In the genomic region with DNA sequence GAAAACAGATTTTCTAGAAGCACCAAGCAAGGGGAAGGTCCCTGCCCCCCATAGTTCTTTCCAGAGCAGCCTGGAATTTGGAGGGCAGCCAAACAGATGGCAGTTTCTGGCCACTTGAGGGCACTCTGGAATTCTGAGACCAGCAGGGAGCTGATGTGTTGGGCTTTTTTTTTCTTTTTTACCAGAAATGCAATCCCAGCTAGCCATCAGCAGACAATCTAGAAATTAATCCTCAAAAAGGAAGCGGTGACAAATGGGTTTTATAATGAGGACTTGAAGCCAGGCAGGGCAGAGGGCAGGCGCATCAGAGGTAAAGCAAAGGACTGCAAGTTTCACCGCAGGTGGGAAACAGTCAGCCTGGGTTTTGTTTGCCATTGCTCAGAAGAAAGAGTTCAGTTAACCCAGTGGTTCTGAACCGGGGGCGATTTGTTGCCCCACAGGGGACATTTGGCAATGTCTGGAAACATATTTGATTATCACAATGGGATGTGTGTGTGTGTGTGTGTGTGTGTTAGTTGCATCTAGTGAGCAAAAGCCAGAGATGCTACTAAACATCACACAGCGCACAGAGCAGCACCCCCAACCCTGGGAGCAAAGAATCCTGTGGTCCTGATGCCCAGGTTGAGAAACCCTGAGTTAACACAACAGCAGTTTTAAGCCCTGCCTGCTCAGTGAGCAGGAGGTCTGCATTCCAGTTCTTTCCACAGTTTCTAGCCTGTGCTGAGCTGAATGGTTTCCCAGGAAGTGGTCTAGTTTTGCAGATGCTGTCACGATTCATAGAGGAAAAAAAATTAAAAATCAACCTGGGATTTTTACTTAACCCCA, we compare ENCODE assay signal across 1 cellular context.
TF ChIP-seq lines count a peak whose summit lies in the region.

No MANE protein-coding gene starts in this region.

TF ChIP-seq in HEK293, 187 proteins besides CTCF, POLR2A, EP300 and RAD21 (continued from another document and continues in another):
- TF ChIP-seq AEBP2 (tag by site-specific recombination; IDR thresholded peaks at IDR 0.05; ENCODE audit: borderline replicate concordance) = no peak
- no peak for TF ChIP-seq ZNF626 (tag by site-specific recombination; IDR thresholded peaks at IDR 0.05)
- no peak for TF ChIP-seq ZNF214 (tag by site-specific recombination; IDR thresholded peaks at IDR 0.05; ENCODE audit: borderline replicate concordance)
- TF ChIP-seq, protein P1, sequence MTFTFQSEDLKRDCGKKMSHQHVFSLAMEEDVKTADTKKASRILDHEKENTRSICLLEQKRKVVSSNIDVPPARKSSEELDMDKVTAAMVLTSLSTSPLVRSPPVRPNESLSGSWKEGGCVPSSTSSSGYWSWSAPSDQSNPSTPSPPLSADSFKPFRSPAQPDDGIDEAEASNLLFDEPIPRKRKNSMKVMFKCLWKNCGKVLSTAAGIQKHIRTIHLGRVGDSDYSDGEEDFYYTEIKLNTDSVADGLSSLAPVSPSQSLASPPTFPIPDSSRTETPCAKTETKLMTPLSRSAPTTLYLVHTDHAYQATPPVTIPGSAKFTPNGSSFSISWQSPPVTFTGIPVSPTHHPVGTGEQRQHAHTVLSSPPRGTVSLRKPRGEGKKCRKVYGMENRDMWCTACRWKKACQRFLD (tag by site-specific recombination; IDR thresholded peaks at IDR 0.05) = no peak
- TF ChIP-seq ZNF664 (tag by site-specific recombination; IDR thresholded peaks at IDR 0.05) = no peak
- no peak for TF ChIP-seq ZNF629 (tag by site-specific recombination; IDR thresholded peaks at IDR 0.05)
- TF ChIP-seq ZFP69B (tag by site-specific recombination; IDR thresholded peaks at IDR 0.05) = no peak
- TF ChIP-seq ZNF280C (tag by site-specific recombination; IDR thresholded peaks at IDR 0.05) = no peak
- no peak for TF ChIP-seq ZNF76 (tag by site-specific recombination; IDR thresholded peaks at IDR 0.05; ENCODE audit: borderline replicate concordance, low read depth)
- TF ChIP-seq ZBTB21 (tag by site-specific recombination; IDR thresholded peaks at IDR 0.05) = no peak
- no peak for TF ChIP-seq ZNF266 (tag by site-specific recombination; IDR thresholded peaks at IDR 0.05; ENCODE audit: low read depth)
- no peak for TF ChIP-seq ZNF112 (tag by site-specific recombination; IDR thresholded peaks at IDR 0.05)
- TF ChIP-seq ZIC2 (tag by site-specific recombination; IDR thresholded peaks at IDR 0.05) = peak; percentile 73
- TF ChIP-seq, protein P2, sequence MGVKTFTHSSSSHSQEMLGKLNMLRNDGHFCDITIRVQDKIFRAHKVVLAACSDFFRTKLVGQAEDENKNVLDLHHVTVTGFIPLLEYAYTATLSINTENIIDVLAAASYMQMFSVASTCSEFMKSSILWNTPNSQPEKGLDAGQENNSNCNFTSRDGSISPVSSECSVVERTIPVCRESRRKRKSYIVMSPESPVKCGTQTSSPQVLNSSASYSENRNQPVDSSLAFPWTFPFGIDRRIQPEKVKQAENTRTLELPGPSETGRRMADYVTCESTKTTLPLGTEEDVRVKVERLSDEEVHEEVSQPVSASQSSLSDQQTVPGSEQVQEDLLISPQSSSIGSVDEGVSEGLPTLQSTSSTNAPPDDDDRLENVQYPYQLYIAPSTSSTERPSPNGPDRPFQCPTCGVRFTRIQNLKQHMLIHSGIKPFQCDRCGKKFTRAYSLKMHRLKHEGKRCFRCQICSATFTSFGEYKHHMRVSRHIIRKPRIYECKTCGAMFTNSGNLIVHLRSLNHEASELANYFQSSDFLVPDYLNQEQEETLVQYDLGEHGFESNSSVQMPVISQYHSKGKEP (tag by site-specific recombination; IDR thresholded peaks at IDR 0.05) = peak; percentile 46; the same call in 1 of the 2 replicates
- no peak for TF ChIP-seq ZNF621 (tag by site-specific recombination; IDR thresholded peaks at IDR 0.05)
- no peak for TF ChIP-seq ZNF843 (tag by site-specific recombination; IDR thresholded peaks at IDR 0.05)
- TF ChIP-seq ZNF707 (tag by site-specific recombination; IDR thresholded peaks at IDR 0.05) = no peak
- no peak for TF ChIP-seq ZNF670 (tag by site-specific recombination; IDR thresholded peaks at IDR 0.05; ENCODE audit: low read depth)
- no peak for TF ChIP-seq ZNF776 (tag by site-specific recombination; IDR thresholded peaks at IDR 0.05; ENCODE audit: borderline replicate concordance)
- TF ChIP-seq ZNF561 (tag by site-specific recombination; IDR thresholded peaks at IDR 0.05; ENCODE audit: borderline replicate concordance) = 0 out of 2 replicates have a peak, but pooled peaks have one; percentile 29
- TF ChIP-seq KLF9 (tag by site-specific recombination; IDR thresholded peaks at IDR 0.05; ENCODE audit: low read depth) = no peak
- TF ChIP-seq, protein P3, sequence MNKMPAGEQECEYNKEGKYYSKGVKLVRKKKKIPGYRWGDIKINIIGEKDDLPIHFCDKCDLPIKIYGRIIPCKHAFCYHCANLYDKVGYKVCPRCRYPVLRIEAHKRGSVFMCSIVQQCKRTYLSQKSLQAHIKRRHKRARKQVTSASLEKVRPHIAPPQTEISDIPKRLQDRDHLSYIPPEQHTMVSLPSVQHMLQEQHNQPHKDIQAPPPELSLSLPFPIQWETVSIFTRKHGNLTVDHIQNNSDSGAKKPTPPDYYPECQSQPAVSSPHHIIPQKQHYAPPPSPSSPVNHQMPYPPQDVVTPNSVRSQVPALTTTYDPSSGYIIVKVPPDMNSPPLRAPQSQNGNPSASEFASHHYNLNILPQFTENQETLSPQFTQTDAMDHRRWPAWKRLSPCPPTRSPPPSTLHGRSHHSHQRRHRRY (tag by site-specific recombination; IDR thresholded peaks at IDR 0.05) = no peak
- TF ChIP-seq KLF17 (tag by site-specific recombination; IDR thresholded peaks at IDR 0.05) = no peak
- TF ChIP-seq, protein P4, sequence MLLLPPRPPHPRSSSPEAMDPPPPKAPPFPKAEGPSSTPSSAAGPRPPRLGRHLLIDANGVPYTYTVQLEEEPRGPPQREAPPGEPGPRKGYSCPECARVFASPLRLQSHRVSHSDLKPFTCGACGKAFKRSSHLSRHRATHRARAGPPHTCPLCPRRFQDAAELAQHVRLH (tag by site-specific recombination; IDR thresholded peaks at IDR 0.05) = no peak
- TF ChIP-seq ZBTB49 (tag by site-specific recombination; IDR thresholded peaks at IDR 0.05; ENCODE audit: low read depth) = no peak
- no peak for TF ChIP-seq ZNF600 (tag by site-specific recombination; IDR thresholded peaks at IDR 0.05)
- TF ChIP-seq, protein P5, sequence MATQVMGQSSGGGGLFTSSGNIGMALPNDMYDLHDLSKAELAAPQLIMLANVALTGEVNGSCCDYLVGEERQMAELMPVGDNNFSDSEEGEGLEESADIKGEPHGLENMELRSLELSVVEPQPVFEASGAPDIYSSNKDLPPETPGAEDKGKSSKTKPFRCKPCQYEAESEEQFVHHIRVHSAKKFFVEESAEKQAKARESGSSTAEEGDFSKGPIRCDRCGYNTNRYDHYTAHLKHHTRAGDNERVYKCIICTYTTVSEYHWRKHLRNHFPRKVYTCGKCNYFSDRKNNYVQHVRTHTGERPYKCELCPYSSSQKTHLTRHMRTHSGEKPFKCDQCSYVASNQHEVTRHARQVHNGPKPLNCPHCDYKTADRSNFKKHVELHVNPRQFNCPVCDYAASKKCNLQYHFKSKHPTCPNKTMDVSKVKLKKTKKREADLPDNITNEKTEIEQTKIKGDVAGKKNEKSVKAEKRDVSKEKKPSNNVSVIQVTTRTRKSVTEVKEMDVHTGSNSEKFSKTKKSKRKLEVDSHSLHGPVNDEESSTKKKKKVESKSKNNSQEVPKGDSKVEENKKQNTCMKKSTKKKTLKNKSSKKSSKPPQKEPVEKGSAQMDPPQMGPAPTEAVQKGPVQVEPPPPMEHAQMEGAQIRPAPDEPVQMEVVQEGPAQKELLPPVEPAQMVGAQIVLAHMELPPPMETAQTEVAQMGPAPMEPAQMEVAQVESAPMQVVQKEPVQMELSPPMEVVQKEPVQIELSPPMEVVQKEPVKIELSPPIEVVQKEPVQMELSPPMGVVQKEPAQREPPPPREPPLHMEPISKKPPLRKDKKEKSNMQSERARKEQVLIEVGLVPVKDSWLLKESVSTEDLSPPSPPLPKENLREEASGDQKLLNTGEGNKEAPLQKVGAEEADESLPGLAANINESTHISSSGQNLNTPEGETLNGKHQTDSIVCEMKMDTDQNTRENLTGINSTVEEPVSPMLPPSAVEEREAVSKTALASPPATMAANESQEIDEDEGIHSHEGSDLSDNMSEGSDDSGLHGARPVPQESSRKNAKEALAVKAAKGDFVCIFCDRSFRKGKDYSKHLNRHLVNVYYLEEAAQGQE (tag by site-specific recombination; IDR thresholded peaks at IDR 0.05) = no peak
- TF ChIP-seq ZNF513 (tag by site-specific recombination; IDR thresholded peaks at IDR 0.05) = no peak
- TF ChIP-seq, protein P6, sequence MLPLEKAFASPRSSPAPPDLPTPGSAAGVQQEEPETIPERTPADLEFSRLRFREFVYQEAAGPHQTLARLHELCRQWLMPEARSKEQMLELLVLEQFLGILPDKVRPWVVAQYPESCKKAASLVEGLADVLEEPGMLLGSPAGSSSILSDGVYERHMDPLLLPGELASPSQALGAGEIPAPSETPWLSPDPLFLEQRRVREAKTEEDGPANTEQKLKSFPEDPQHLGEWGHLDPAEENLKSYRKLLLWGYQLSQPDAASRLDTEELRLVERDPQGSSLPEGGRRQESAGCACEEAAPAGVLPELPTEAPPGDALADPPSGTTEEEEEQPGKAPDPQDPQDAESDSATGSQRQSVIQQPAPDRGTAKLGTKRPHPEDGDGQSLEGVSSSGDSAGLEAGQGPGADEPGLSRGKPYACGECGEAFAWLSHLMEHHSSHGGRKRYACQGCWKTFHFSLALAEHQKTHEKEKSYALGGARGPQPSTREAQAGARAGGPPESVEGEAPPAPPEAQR (tag by site-specific recombination; IDR thresholded peaks at IDR 0.05) = no peak
- TF ChIP-seq ZNF24 (tag by site-specific recombination; IDR thresholded peaks at IDR 0.05) = no peak
